In the genomic region with DNA sequence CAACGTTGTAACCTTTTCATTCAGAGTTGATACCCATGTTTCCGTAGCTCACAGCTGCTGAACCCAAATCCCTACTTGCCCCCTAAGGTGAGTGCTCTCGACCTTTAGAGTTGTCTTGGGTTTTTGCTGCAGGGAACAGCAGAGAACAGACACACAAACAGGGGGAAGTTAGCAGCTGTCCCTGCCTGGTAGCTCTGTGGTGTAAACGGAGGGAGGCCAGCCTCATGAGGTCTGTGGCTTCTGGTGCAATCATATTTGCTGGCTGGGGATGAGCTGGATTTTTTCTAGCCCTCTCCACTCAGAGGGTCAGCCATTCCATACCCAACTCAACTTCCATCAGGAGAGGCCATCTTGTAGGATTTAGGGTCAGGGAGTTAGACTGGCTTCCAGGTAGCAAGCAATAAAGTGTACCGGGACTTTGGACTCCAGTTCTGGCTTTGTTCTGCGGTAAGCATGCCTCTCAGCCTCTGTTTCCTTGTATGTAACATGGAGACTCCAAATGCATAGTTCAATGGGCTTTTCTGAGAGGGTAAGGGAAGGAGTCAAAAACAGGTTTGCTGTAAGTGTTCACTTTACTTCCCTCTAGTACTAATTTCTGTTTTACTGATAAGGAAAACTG, we compare ENCODE assay signal across 29 cellular contexts.
"Had no signal": no experiment of that assay in that cellular context is flagged by ENCODE, and none has a peak within 500 bp of the region (broad histone marks: within the 10 kb centered on the region; RNA-seq: fewer than 3 reads in every experiment).

No MANE protein-coding gene starts in this region.

- H3K27ac Mint-ChIP-seq: activated B cell treated with CpG ODN at 0.5 μM for 24 hours; activated CD4-positive, alpha-beta T cell treated with anti-CD3 and anti-CD28 coated beads for 36 hours; activated naive CD8-positive, alpha-beta T cell; activated T-helper 2 cell treated with anti-CD3 and anti-CD28 coated beads, Interferon-gamma antibody, Interleukin-2, Interleukin-4, amounts not matched to agents 10 μg/mL and 5 μg/mL and 100 μg/mL, durations not matched to agents 14 hours and 24 hours and 36 hours; natural killer cell treated with Interleukin-12 subunit alpha and Interleukin-12 subunit beta and Interleukin-15 and Interleukin-18, amount 100 ng/mL, for 72 hours had no signal

- H3K27me3 ChIP-seq: colonic mucosa, esophagus muscularis mucosa, hepatocyte, sigmoid colon, spleen, upper lobe of left lung had no signal

- H3K4me2 ChIP-seq: hepatocyte had no signal

- H3K9me3 Mint-ChIP-seq: activated B cell treated with CpG ODN at 0.5 μM for 24 hours; activated T-cell treated with anti-CD3 and anti-CD28 coated beads, Interleukin-2, amount 50 U/mL, for 4 hours; activated T-helper 2 cell treated with anti-CD3 and anti-CD28 coated beads, Interferon-gamma antibody, Interleukin-2, Interleukin-4, amounts not matched to agents 10 μg/mL and 5 μg/mL and 100 μg/mL, durations not matched to agents 14 hours and 24 hours and 36 hours; central memory CD8-positive, alpha-beta T cell; natural killer cell treated with Interleukin-12 subunit alpha and Interleukin-12 subunit beta and Interleukin-15 and Interleukin-18, amount 100 ng/mL, for 72 hours had no signal

- H3K4me1 ChIP-seq: adrenal gland, breast epithelium, colonic mucosa, esophagus muscularis mucosa, parathyroid adenoma, sigmoid colon, spleen, upper lobe of left lung had no signal

- H3K4me3 Mint-ChIP-seq: activated B cell treated with CpG ODN at 0.5 μM for 24 hours; activated CD4-positive, alpha-beta T cell treated with anti-CD3 and anti-CD28 coated beads for 36 hours; activated naive CD8-positive, alpha-beta T cell; activated T-cell treated with anti-CD3 and anti-CD28 coated beads, Interleukin-2, amount 50 U/mL, for 4 hours; central memory CD8-positive, alpha-beta T cell; natural killer cell treated with Interleukin-12 subunit alpha and Interleukin-12 subunit beta and Interleukin-15 and Interleukin-18, amount 100 ng/mL, for 72 hours had no signal

- ATAC-seq: activated CD4-positive, alpha-beta T cell treated with anti-CD3 and anti-CD28 coated beads for 36 hours; activated T-cell treated with anti-CD3 and anti-CD28 coated beads, Interleukin-2, amount 50 U/mL, for 4 hours; natural killer cell treated with Interleukin-12 subunit alpha and Interleukin-12 subunit beta and Interleukin-15 and Interleukin-18, amount 100 ng/mL, for 72 hours had no signal

- H3K4me1 Mint-ChIP-seq: activated B cell treated with CpG ODN at 0.5 μM for 24 hours; activated CD4-positive, alpha-beta T cell treated with anti-CD3 and anti-CD28 coated beads for 36 hours; central memory CD8-positive, alpha-beta T cell had no signal

- H3K27ac ChIP-seq: adrenal gland, breast epithelium, colonic mucosa, esophagus muscularis mucosa, hepatocyte, left ventricle myocardium inferior, parathyroid adenoma, sigmoid colon, spleen, thoracic aorta, upper lobe of left lung had no signal

- DNase-seq: activated B cell treated with CpG ODN at 0.5 μM for 24 hours; activated CD4-positive, alpha-beta T cell treated with anti-CD3 and anti-CD28 coated beads for 36 hours; activated CD4-positive, alpha-beta T cell treated with anti-CD3 and anti-CD28 coated beads, Interleukin-2, amount 50 U/mL, for 4 hours; activated CD8-positive, alpha-beta memory T cell treated with anti-CD3 and anti-CD28 coated beads for 24 hours; activated CD8-positive, alpha-beta memory T cell treated with anti-CD3 and anti-CD28 coated beads, Interleukin-2, amount 50 U/mL, for 4 hours; activated naive CD4-positive, alpha-beta T cell; activated T-cell treated with anti-CD3 and anti-CD28 coated beads, Interleukin-2, amount 50 U/mL, for 4 hours; adrenal gland; colonic mucosa; glutamatergic neuron; kidney glomerular epithelial cell; left ventricle myocardium inferior; midbrain; nucleus accumbens; sigmoid colon; spleen; stimulated activated CD4-positive, alpha-beta T cell treated with anti-CD3 and anti-CD28 coated beads, Interleukin-4, amount 100 ng/mL, for 1 hour; stimulated activated naive CD4-positive, alpha-beta T cell treated with Interleukin-2 at 50 U/mL for 16 hours; T-helper 1 cell had no signal

- H3K9me3 ChIP-seq: adrenal gland, breast epithelium, colonic mucosa, esophagus muscularis mucosa, left ventricle myocardium inferior, sigmoid colon, spleen, thoracic aorta, upper lobe of left lung had no signal

- H3K9ac ChIP-seq: parathyroid adenoma had no signal

- H3K36me3 ChIP-seq: adrenal gland, breast epithelium, colonic mucosa, esophagus muscularis mucosa, left ventricle myocardium inferior, sigmoid colon, spleen, thoracic aorta, upper lobe of left lung had no signal

- H2AFZ ChIP-seq: hepatocyte, parathyroid adenoma had no signal

- H3K36me3 Mint-ChIP-seq: activated naive CD8-positive, alpha-beta T cell; natural killer cell treated with Interleukin-12 subunit alpha and Interleukin-12 subunit beta and Interleukin-15 and Interleukin-18, amount 100 ng/mL, for 72 hours had no signal

- H3K4me3 ChIP-seq: adrenal gland, breast epithelium, colonic mucosa, esophagus muscularis mucosa, hepatocyte, left ventricle myocardium inferior, sigmoid colon, spleen, thoracic aorta, upper lobe of left lung had no signal

- H3K27me3 Mint-ChIP-seq: activated B cell treated with CpG ODN at 0.5 μM for 24 hours; activated CD4-positive, alpha-beta T cell treated with anti-CD3 and anti-CD28 coated beads for 36 hours; activated naive CD8-positive, alpha-beta T cell; central memory CD8-positive, alpha-beta T cell had no signal
